Comparison of ENCODE assay signal across 14 cellular contexts in the genomic region with DNA sequence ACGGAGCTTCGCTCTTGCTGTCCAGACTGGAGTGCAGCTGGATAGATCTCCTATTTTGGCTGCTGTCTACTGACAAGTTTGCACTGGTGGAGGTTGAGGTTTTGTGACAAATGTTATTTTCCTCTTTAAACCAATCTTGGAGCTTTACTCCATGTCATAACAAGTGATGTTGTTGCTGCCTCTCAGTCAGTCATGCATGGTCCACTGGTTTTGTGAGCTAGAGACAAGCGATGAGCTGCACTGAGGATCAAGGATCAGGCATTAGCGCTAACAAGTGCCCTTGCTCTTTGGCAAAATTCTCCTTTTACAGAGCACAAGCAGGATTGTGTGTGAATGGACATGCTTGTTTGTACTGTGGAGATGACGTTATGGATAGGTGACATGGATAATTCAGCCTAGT. TPM values are rescaled to one million over a fixed set of nuclear protein-coding genes. Genes with fewer than 3 reads are reported as not detected.
DNase-seq lines count a peak whose midpoint lies in the region; ATAC-seq and TF ChIP-seq lines count a peak whose summit lies in the region.
"Had no signal": no experiment of that assay in that cellular context is flagged by ENCODE, and none has a peak within 500 bp of the region (broad histone marks: within the 10 kb centered on the region; RNA-seq: fewer than 3 reads in every experiment).

No MANE protein-coding gene starts in this region.

- no peak overlapping the region for H3K4me2 ChIP-seq in neural cell (ENCODE audit: low read length)

- H2AFZ ChIP-seq in neural cell (ENCODE audit: low read depth, low read length) = no peak overlapping the region

- peak; percentile 74 for DNase-seq in GM12865 (ENCODE audit: low read depth)
- DNase-seq in NCI-H345 treated with DMSO at 0.1 percent for 48 hours (lab: John Stamatoyannopoulos, UW; ENCODE audit: unreplicated experiment) = peak; percentile 9
- DNase-seq in foreskin fibroblast = no peak
- no peak for DNase-seq in substantia nigra (lab: John Stamatoyannopoulos, UW)
- no peak for DNase-seq in heart right ventricle
- no peak for DNase-seq in NCI-H2171 treated with DMSO at 0.1 percent for 48 hours (lab: John Stamatoyannopoulos, UW)
- DNase-seq: BE2C, DND-41, esophagus squamous epithelium had no signal

- no peak overlapping the region for H3K27ac ChIP-seq in neural cell (ENCODE audit: low read length)
- H3K27ac ChIP-seq in substantia nigra (ENCODE audit: low read depth, low read length, poor library complexity, severe bottlenecking) = no peak overlapping the region
- H3K27ac ChIP-seq in heart right ventricle = no peak overlapping the region
- H3K27ac ChIP-seq: ascending aorta, SK-N-MC had no signal

- H3K79me2 ChIP-seq in neural cell (replicated peaks; ENCODE audit: insufficient read depth, low read length) = no peaks in the 10 kb centered on the region

- H3K4me1 ChIP-seq in heart right ventricle = peaks cover 0 to 10% (median 0%) of the 10 kb centered on the region in 9 donors
- H3K4me1 ChIP-seq: ascending aorta, BE2C had no signal

- ATAC-seq in GM21390 (IDR thresholded peaks at IDR 0.05; ENCODE audit: unreplicated experiment) = peak; percentile 23
- ATAC-seq in heart right ventricle = no peak

- H3F3A ChIP-seq in neural cell (ENCODE audit: insufficient read depth, low read length, poor library complexity, severe bottlenecking) = no peaks in the 10 kb centered on the region

- 80 to 86% methylated on average over 5 of the region's 5 CpGs for WGBS in heart right ventricle, 2 donors

- TF ChIP-seq CTCF in GM12865 (IDR thresholded peaks at IDR 0.05; ENCODE audit: insufficient read depth, low read depth, low read length, missing control alignments) (no peak), neural cell (IDR thresholded peaks at IDR 0.05; ENCODE audit: poor library complexity, severe bottlenecking) (no peak), foreskin fibroblast (IDR thresholded peaks at IDR 0.05; ENCODE audit: low read depth, low read length) (no peak), heart right ventricle (IDR thresholded peaks at IDR 0.05) (no peak)

- peak; percentile 22 for TF ChIP-seq EP300 in neural cell (conservative IDR thresholded peaks at IDR 0.05; ENCODE audit: poor library complexity, severe bottlenecking)

- H3K4me3 ChIP-seq in GM12865 (ENCODE audit: low read depth, low read length) (peak overlapping the region; percentile 86), neural cell (ENCODE audit: low read length) (no peak overlapping the region), foreskin fibroblast (ENCODE audit: low read depth in 1 of 2, low read length in 2 of 2) (no peak overlapping the region), heart right ventricle (no peak overlapping the region)
- H3K4me3 ChIP-seq: ascending aorta, coronary artery, SK-N-MC had no signal

- H3K36me3 ChIP-seq in neural cell (ENCODE audit: insufficient read depth, low read length) (no peaks in the 10 kb centered on the region), heart right ventricle (no peaks in the 10 kb centered on the region)
- H3K36me3 ChIP-seq: ascending aorta, BE2C, esophagus squamous epithelium had no signal

- H4K20me1 ChIP-seq in neural cell (ENCODE audit: insufficient read depth) = no peaks in the 10 kb centered on the region

- TF ChIP-seq RAD21 in neural cell (conservative IDR thresholded peaks at IDR 0.05) = no peak

- intact Hi-C loops in heart right ventricle (cut with DNase I) = no loop called here

- H3K27me3 ChIP-seq in neural cell (ENCODE audit: insufficient read depth, low read depth, low read length) (no peaks in the 10 kb centered on the region), heart right ventricle (no peaks in the 10 kb centered on the region)
- H3K27me3 ChIP-seq: ascending aorta, BE2C, esophagus squamous epithelium had no signal

- no peaks in the 10 kb centered on the region for H3K9me2 ChIP-seq in neural cell (ENCODE audit: insufficient read depth, low read length)

- H3K9me3 ChIP-seq in neural cell (ENCODE audit: low read length) (no peaks in the 10 kb centered on the region), heart right ventricle (peaks cover 0 to 16% (median 0%) of the 10 kb centered on the region in 11 donors)
- H3K9me3 ChIP-seq: ascending aorta, BE2C, esophagus squamous epithelium had no signal

- H3K9ac ChIP-seq in neural cell (ENCODE audit: low read length) = no peak overlapping the region

TF ChIP-seq in neural cell, 6 proteins besides CTCF, POLR2A, EP300 and RAD21:
- TF ChIP-seq SMC3 (conservative IDR thresholded peaks at IDR 0.05; ENCODE audit: poor library complexity) (no peak), POLR2AphosphoS5 (IDR thresholded peaks at IDR 0.05) (peak; percentile 66)
TF ChIP-seq in neural cell: peak in this region for 1.

RNA-seq across cellular contexts. Expression of a gene that starts 0.8 kb away (rescaled TPM):
- not detected in 2 replicates for polyA plus RNA-seq in neural cell
- not detected in 2 replicates for polyA minus RNA-seq in neural cell
- 1 to 10 TPM in 5 of 10 donors, under 1 TPM in 5; 0.66 to 7.4 (median 1.0) TPM for total RNA-seq in heart right ventricle
- polyA plus RNA-seq in heart right ventricle = under 1 TPM; 0.59 to 0.83 TPM

Comparison
In these comparisons a context has a peak if more than half of its experiments do, and no peak if none do; other contexts are left out.
1. DNase-seq: peak in GM12865 (single experiment) and NCI-H345 treated with DMSO at 0.1 percent for 48 hours (single experiment); none in foreskin fibroblast (0 of 2), substantia nigra (0 of 49), heart right ventricle (0 of 2) and NCI-H2171 treated with DMSO at 0.1 percent for 48 hours (single experiment).